Comparison of ENCODE assay signal across 1 cellular context in the genomic region with DNA sequence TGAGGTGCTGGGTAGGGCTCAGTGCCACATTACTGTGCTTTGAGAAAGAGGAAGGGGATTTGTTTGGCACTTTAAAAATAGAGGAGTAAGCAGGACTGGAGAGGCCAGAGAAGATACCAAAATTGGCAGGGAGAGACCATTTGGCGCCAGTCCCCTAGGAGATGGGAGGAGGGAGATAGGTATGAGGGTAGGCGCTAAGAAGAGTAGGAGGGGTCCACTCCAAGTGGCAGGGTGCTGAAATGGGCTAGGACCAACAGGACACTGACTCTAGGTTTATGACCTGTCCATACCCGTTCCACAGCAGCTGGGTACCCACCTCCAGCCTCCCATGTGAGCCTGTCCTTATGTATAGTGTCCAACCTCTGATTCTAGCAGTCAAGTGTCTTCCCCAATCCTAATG.
TF ChIP-seq lines count a peak whose summit lies in the region.

No MANE protein-coding gene starts in this region.

TF ChIP-seq in GM12891, 5 proteins besides CTCF, POLR2A, EP300 and RAD21:
- TF ChIP-seq TAF1 (IDR thresholded peaks at IDR 0.05; ENCODE audit: low read depth, low read length) (no peak), SPI1 (IDR thresholded peaks at IDR 0.05; ENCODE audit: low read depth, low read length) (no peak), POU2F2 (IDR thresholded peaks at IDR 0.05; ENCODE audit: low read depth, low read length) (no peak), POLR2AphosphoS5 (IDR thresholded peaks at IDR 0.05; ENCODE audit: low read depth, low read length) (no peak), PAX5 (IDR thresholded peaks at IDR 0.05; ENCODE audit: insufficient read depth, low read length, severe bottlenecking) (no peak)
